ENCODE assay signal across 19 cellular contexts in genomic region chr1:239169276-239169675, GRCh38.
"Had no signal": no experiment of that assay in that cellular context is flagged by ENCODE, and none has a peak within 500 bp of the region (broad histone marks: within the 10 kb centered on the region; RNA-seq: fewer than 3 reads in every experiment).

No MANE protein-coding gene starts in this region.

- H3K9ac ChIP-seq: SK-N-SH had no signal

- H3K4me2 ChIP-seq: SK-N-SH had no signal

- H3K27ac ChIP-seq: RWPE1 had no signal

- H3K9me3 ChIP-seq: SK-N-SH had no signal

- DNase-seq: Kasumi-1, KBM-7, NCI-H1092, NCI-H1105 treated with DMSO at 0.1 percent for 48 hours, NCI-H1417 treated with DMSO at 0.1 percent for 48 hours, NCI-H187 treated with DMSO at 0.1 percent for 48 hours, NCI-H2029 treated with DMSO at 0.1 percent for 48 hours, NCI-H2171 treated with DMSO at 0.1 percent for 48 hours, NCI-H345, NCI-H446 treated with DMSO at 0.1 percent for 48 hours, NCI-H510A treated with DMSO at 0.1 percent for 48 hours, NCI-H526 treated with DMSO at 0.1 percent for 48 hours, NCI-H748 treated with DMSO at 0.1 percent for 48 hours, SHP77, SK-N-SH, SW 1271, T-cell had no signal

- ATAC-seq: Panc1, T-cell had no signal
